9 cellular contexts compared by ENCODE assay signal in genomic region chr11:73981051-73981805, GRCh38. TPM values are rescaled to one million over a fixed set of nuclear protein-coding genes. Genes with fewer than 3 reads are reported as not detected.
DNase-seq lines count a peak whose midpoint lies in the region; ATAC-seq and TF ChIP-seq lines count a peak whose summit lies in the region.
"Had no signal": no experiment of that assay in that cellular context is flagged by ENCODE, and none has a peak within 500 bp of the region (broad histone marks: within the 10 kb centered on the region; RNA-seq: fewer than 3 reads in every experiment).

No MANE protein-coding gene starts in this region.

- H3K9me3 ChIP-seq in ascending aorta: no peaks in the 10 kb centered on the region
- no peaks in the 10 kb centered on the region for H3K9me3 ChIP-seq in mucosa of rectum (ENCODE audit: control insufficient read depth in 2 of 2, low read length in 2 of 2)

- H3K27ac ChIP-seq in ascending aorta (peak overlapping the region; percentile 38 to 84), mucosa of rectum (ENCODE audit: low read depth in 2 of 2, low read length in 2 of 2) (peak overlapping the region; percentile 94 to 99)

- DNase-seq in stimulated activated naive CD8-positive, alpha-beta T cell treated with anti-CD3 and anti-CD28 coated beads, Interleukin-15, Interleukin-2, amounts not matched to agents 100 U/mL and 50 U/mL, for 24 hours: no peak
- DNase-seq in ascending aorta (ENCODE audit: low spot score in 2 of 2) (no peak), amniotic stem cell (lab: John Stamatoyannopoulos, UW) (no peak), CD1c-positive myeloid dendritic cell (ENCODE audit: extremely low spot score) (no peak)
- no peak for DNase-seq in activated CD4-positive, alpha-beta T cell treated with anti-CD3 and anti-CD28 coated beads, Interleukin-2, amount 50 U/mL, for 48 hours
- DNase-seq: GF-D8 had no signal

- peak overlapping the region; percentile 98 for H3K4me3 Mint-ChIP-seq in stimulated activated naive CD8-positive, alpha-beta T cell treated with anti-CD3 and anti-CD28 coated beads, Interleukin-15, Interleukin-2, amounts not matched to agents 100 ng/mL and 50 ng/mL, for 24 hours

- H3K36me3 ChIP-seq in ascending aorta: peaks cover 12 to 22% of the 10 kb centered on the region in 2 donors
- peaks cover 22 to 24% of the 10 kb centered on the region in 2 donors for H3K36me3 ChIP-seq in mucosa of rectum (ENCODE audit: control insufficient read depth in 2 of 2, insufficient read depth in 2 of 2, low read length in 2 of 2)

- H3K9ac ChIP-seq in mucosa of rectum (ENCODE audit: low read depth in 1 of 2, low read length in 2 of 2): peak overlapping the region; percentile 77 to 81

- peak overlapping the region in 1 of 2 donors; percentile 74 for H3K4me3 ChIP-seq in ascending aorta
- H3K4me3 ChIP-seq in mucosa of rectum (ENCODE audit: low read length in 2 of 2): peak overlapping the region; percentile 76 to 95

- no peak for ATAC-seq in stimulated activated naive CD8-positive, alpha-beta T cell treated with anti-CD3 and anti-CD28 coated beads, Interleukin-15, Interleukin-2, amounts not matched to agents 100 U/mL and 50 U/mL, for 24 hours
- ATAC-seq in GM21367 (IDR thresholded peaks at IDR 0.05; ENCODE audit: unreplicated experiment): no peak

- H3K36me3 Mint-ChIP-seq in stimulated activated naive CD8-positive, alpha-beta T cell treated with anti-CD3 and anti-CD28 coated beads, Interleukin-15, Interleukin-2, amounts not matched to agents 100 ng/mL and 50 ng/mL, for 24 hours (ENCODE audit: low read depth): peaks cover 63% of the 10 kb centered on the region

- TF ChIP-seq CTCF in ascending aorta (IDR thresholded peaks at IDR 0.05): no peak

- H3K27me3 Mint-ChIP-seq in stimulated activated naive CD8-positive, alpha-beta T cell treated with anti-CD3 and anti-CD28 coated beads, Interleukin-15, Interleukin-2, amounts not matched to agents 100 ng/mL and 50 ng/mL, for 24 hours: no peaks in the 10 kb centered on the region

- H3K9me3 Mint-ChIP-seq in stimulated activated naive CD8-positive, alpha-beta T cell treated with anti-CD3 and anti-CD28 coated beads, Interleukin-15, Interleukin-2, amounts not matched to agents 100 ng/mL and 50 ng/mL, for 24 hours: no peaks in the 10 kb centered on the region

- H3K4me1 ChIP-seq in ascending aorta: peaks cover 5 to 15% of the 10 kb centered on the region in 2 donors
- H3K4me1 ChIP-seq in mucosa of rectum (ENCODE audit: control insufficient read depth in 2 of 2, insufficient read depth in 2 of 2, low read length in 2 of 2): peaks cover 28 to 39% of the 10 kb centered on the region in 2 donors

- H3K27me3 ChIP-seq in ascending aorta (no peaks in the 10 kb centered on the region), mucosa of rectum (ENCODE audit: control insufficient read depth in 2 of 2, insufficient read depth in 2 of 2, low read length in 2 of 2) (no peaks in the 10 kb centered on the region)

- intact Hi-C loops in ascending aorta (cut with DNase I): loop anchor here (5.0 kb wide), 1 partner anchor 384 kb away; the partner anchor contains the start of gene FAM168A

- peak overlapping the region; percentile 100 for H3K27ac Mint-ChIP-seq in stimulated activated naive CD8-positive, alpha-beta T cell treated with anti-CD3 and anti-CD28 coated beads, Interleukin-15, Interleukin-2, amounts not matched to agents 100 ng/mL and 50 ng/mL, for 24 hours

- peaks cover 80% of the 10 kb centered on the region for H3K4me1 Mint-ChIP-seq in stimulated activated naive CD8-positive, alpha-beta T cell treated with anti-CD3 and anti-CD28 coated beads, Interleukin-15, Interleukin-2, amounts not matched to agents 100 ng/mL and 50 ng/mL, for 24 hours (ENCODE audit: low read depth)

RNA-seq across cellular contexts. Expression of gene UCP2, which starts 1.4 kb away (rescaled TPM):
- total RNA-seq in ascending aorta: 2.7 TPM

RNA-seq across cellular contexts. Expression of gene UCP3, which starts 27.7 kb away (rescaled TPM):
- not detected for total RNA-seq in ascending aorta

RNA-seq across cellular contexts. Expression of gene DNAJB13, which starts 30.4 kb away (rescaled TPM):
- not detected for total RNA-seq in ascending aorta
